28 cellular contexts compared by ENCODE assay signal in the genomic region with DNA sequence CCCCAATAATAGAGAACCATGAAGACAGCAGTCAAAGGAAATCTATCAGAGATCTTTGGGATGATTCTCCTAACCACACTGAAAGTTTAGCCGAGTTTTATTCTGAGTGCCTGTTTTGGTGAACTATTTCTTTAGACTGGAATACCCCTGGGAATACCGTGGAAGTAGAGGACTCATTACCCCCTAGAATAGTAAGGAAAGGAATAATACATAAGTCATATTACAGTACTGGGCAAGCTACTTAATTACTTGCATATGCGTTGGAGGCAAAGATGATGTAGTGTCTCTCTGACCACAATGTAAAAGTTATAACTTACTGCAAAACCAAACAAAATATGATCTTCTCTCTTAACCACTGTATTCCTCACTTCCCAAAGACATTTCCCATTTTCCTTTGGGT. TPM values are rescaled to one million over a fixed set of nuclear protein-coding genes. Genes with fewer than 3 reads are reported as not detected.
"Had no signal": no experiment of that assay in that cellular context is flagged by ENCODE, and none has a peak within 500 bp of the region (broad histone marks: within the 10 kb centered on the region; RNA-seq: fewer than 3 reads in every experiment).

No MANE protein-coding gene starts in this region.

- H3K4me1 ChIP-seq: ascending aorta, SJCRH30 had no signal

- H3K9me3 Mint-ChIP-seq: activated CD4-positive, alpha-beta memory T cell treated with anti-CD3 and anti-CD28 coated beads, Interleukin-2, amount 10 ng/mL, durations not matched to agents 7 days and 5 days; activated naive CD4-positive, alpha-beta T cell treated with anti-CD3 and anti-CD28 coated beads, Interleukin-2, amount 50 U/mL, for 24 hours; activated naive CD8-positive, alpha-beta T cell treated with anti-CD3 and anti-CD28 coated beads, Interleukin-2, amount 10 ng/mL, durations not matched to agents 7 days and 5 days; central memory CD8-positive, alpha-beta T cell; WTC11 had no signal

- H3K27me3 Mint-ChIP-seq: activated CD4-positive, alpha-beta memory T cell treated with anti-CD3 and anti-CD28 coated beads, Interleukin-2, amount 10 ng/mL, durations not matched to agents 7 days and 5 days; activated CD8-positive, alpha-beta memory T cell treated with anti-CD3 and anti-CD28 coated beads, Interleukin-2, amount 10 ng/mL, durations not matched to agents 7 days and 5 days; activated naive CD4-positive, alpha-beta T cell treated with anti-CD3 and anti-CD28 coated beads, Interleukin-2, amount 50 U/mL, for 24 hours; activated naive CD8-positive, alpha-beta T cell treated with anti-CD3 and anti-CD28 coated beads, Interleukin-2, amount 10 ng/mL, durations not matched to agents 7 days and 5 days; central memory CD8-positive, alpha-beta T cell had no signal

- H3K9me3 ChIP-seq: ascending aorta, SJCRH30 had no signal

- H3K27me3 ChIP-seq: ascending aorta, cardiac muscle cell, SJCRH30 had no signal

- FAIRE-seq: TTC549 had no signal

- H3K4me3 ChIP-seq: ascending aorta, cardiac muscle cell, SJCRH30, SK-N-MC had no signal

- H3K27ac Mint-ChIP-seq: activated CD4-positive, alpha-beta memory T cell treated with anti-CD3 and anti-CD28 coated beads, Interleukin-2, amount 10 ng/mL, durations not matched to agents 7 days and 5 days; activated CD8-positive, alpha-beta memory T cell treated with anti-CD3 and anti-CD28 coated beads, Interleukin-2, amount 10 ng/mL, durations not matched to agents 7 days and 5 days; activated naive CD4-positive, alpha-beta T cell treated with anti-CD3 and anti-CD28 coated beads, Interleukin-2, amount 50 U/mL, for 24 hours; activated naive CD8-positive, alpha-beta T cell treated with anti-CD3 and anti-CD28 coated beads, Interleukin-2, amount 10 ng/mL, durations not matched to agents 7 days and 5 days; WTC11 had no signal

- DNase-seq: activated CD4-positive, alpha-beta memory T cell treated with anti-CD3 and anti-CD28 coated beads, Interleukin-2, amount 10 ng/mL, durations not matched to agents 7 days and 5 days; activated CD4-positive, alpha-beta T cell treated with anti-CD3 and anti-CD28 coated beads for 4 hours; activated CD8-positive, alpha-beta memory T cell treated with anti-CD3 and anti-CD28 coated beads for 24 hours; activated CD8-positive, alpha-beta memory T cell treated with anti-CD3 and anti-CD28 coated beads, Interleukin-2, amount 10 ng/mL, durations not matched to agents 7 days and 5 days; activated CD8-positive, alpha-beta memory T cell treated with anti-CD3 and anti-CD28 coated beads, Interleukin-2, amount 50 U/mL, for 48 hours; activated effector memory CD4-positive, alpha-beta T cell treated with anti-CD3 and anti-CD28 coated beads, Interleukin-2, amount 50 U/mL, for 16 hours; activated naive CD4-positive, alpha-beta T cell treated with Interleukin-2 at 50 U/mL for 16 hours; activated naive CD8-positive, alpha-beta T cell treated with anti-CD3 and anti-CD28 coated beads, Interleukin-2, amount 10 ng/mL, durations not matched to agents 7 days and 5 days; activated T-cell treated with anti-CD3 and anti-CD28 coated beads, Interleukin-2, amount 50 U/mL, for 48 hours; amygdala; MM.1S; MV-4-11; NCI-H1092; NCI-H1436 treated with DMSO at 0.1 percent for 48 hours; NCI-H1694 treated with DMSO at 0.1 percent for 48 hours; NCI-H2029; NCI-H345; NCI-H524 treated with DMSO at 0.1 percent for 48 hours; SHP77; SJCRH30; T1000 had no signal

- H3K4me3 Mint-ChIP-seq: activated CD4-positive, alpha-beta memory T cell treated with anti-CD3 and anti-CD28 coated beads, Interleukin-2, amount 10 ng/mL, durations not matched to agents 7 days and 5 days; activated CD8-positive, alpha-beta memory T cell treated with anti-CD3 and anti-CD28 coated beads, Interleukin-2, amount 10 ng/mL, durations not matched to agents 7 days and 5 days; activated naive CD4-positive, alpha-beta T cell treated with anti-CD3 and anti-CD28 coated beads, Interleukin-2, amount 50 U/mL, for 24 hours; activated naive CD8-positive, alpha-beta T cell treated with anti-CD3 and anti-CD28 coated beads, Interleukin-2, amount 10 ng/mL, durations not matched to agents 7 days and 5 days; central memory CD8-positive, alpha-beta T cell; WTC11 had no signal

- H3K4me1 Mint-ChIP-seq: activated CD4-positive, alpha-beta memory T cell treated with anti-CD3 and anti-CD28 coated beads, Interleukin-2, amount 10 ng/mL, durations not matched to agents 7 days and 5 days; activated CD8-positive, alpha-beta memory T cell treated with anti-CD3 and anti-CD28 coated beads, Interleukin-2, amount 10 ng/mL, durations not matched to agents 7 days and 5 days had no signal

- H3K27ac ChIP-seq: ascending aorta, cardiac muscle cell, SJCRH30, SK-N-MC had no signal

RNA-seq across cellular contexts. Expression of a gene that starts 25.5 kb away (rescaled TPM):
- total RNA-seq: ascending aorta, SJCRH30 had no signal

RNA-seq across cellular contexts. Expression of a gene that starts 31.1 kb away (rescaled TPM):
- total RNA-seq: ascending aorta had no signal
